26 cellular contexts compared by ENCODE assay signal in the genomic region with DNA sequence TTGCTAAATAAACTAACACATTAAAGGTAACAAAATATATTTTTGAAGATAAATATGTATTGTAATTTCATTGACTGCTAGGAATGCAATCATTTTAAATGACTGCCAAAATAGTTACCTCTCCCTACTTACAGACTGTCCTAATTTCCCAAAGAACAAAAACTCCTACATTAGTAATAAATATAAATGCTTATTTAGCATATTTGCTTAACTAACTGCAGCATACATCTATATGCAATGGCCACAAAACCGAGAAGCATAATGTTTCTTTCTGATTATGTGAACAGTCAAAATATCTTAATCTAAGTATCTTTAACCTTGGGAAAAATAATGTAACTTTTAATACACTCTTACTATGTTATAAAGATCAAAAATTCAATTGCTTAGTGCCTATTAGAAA.
"Had no signal": no experiment of that assay in that cellular context is flagged by ENCODE, and none has a peak within 500 bp of the region (broad histone marks: within the 10 kb centered on the region; RNA-seq: fewer than 3 reads in every experiment).

No MANE protein-coding gene starts in this region.

- DNase-seq: stimulated activated CD4-positive, alpha-beta T cell treated with anti-CD3 and anti-CD28 coated beads, Interleukin-2, amount 100 ng/mL, for 48 hours; stimulated activated CD4-positive, alpha-beta T cell treated with anti-CD3 and anti-CD28 coated beads, Interleukin-4, amount 100 ng/mL, for 1 hour; stimulated activated CD4-positive, alpha-beta T cell treated with anti-CD3 and anti-CD28 coated beads, Interleukin-4, amount 100 ng/mL, for 24 hours; stimulated activated CD4-positive, alpha-beta T cell treated with anti-CD3 and anti-CD28 coated beads, Interleukin-4, amount 100 ng/mL, for 4 hours; stimulated activated CD8-positive, alpha-beta memory T cell treated with anti-CD3 and anti-CD28 coated beads, Interleukin-4, amount 100 ng/mL, for 48 hours; stimulated activated naive B cell treated with anti-CD40 and anti-IgM and Interleukin-4, amounts not matched to agents 10 μg/mL and 1 μg/mL and 100 μg/mL, for 72 hours; stimulated activated naive CD4-positive, alpha-beta T cell; stimulated activated naive CD4-positive, alpha-beta T cell treated with Interleukin-2 at 50 U/mL for 16 hours; stimulated activated naive CD8-positive, alpha-beta T cell treated with anti-CD3 and anti-CD28 coated beads, Interleukin-15, amount 100 ng/mL, for 72 hours; stimulated activated naive CD8-positive, alpha-beta T cell treated with anti-CD3 and anti-CD28 coated beads, Interleukin-15, Interleukin-2, amounts not matched to agents 100 U/mL and 50 U/mL, for 24 hours; substantia nigra; testis; thyroid gland; tibial artery; transverse colon; trophoblast cell; upper lobe of left lung; upper lobe of right lung; uterus had no signal

- H3K4me3 ChIP-seq: suprapubic skin, testis, thoracic aorta, thyroid gland, tibial artery, tibial nerve, transverse colon, upper lobe of left lung, upper lobe of right lung, uterus, vagina had no signal

- ATAC-seq: stimulated activated effector memory CD8-positive, alpha-beta T cell treated with anti-CD3 and anti-CD28 coated beads, Interleukin-12 subunit alpha, Interleukin-12 subunit beta, amount 100 ng/mL, for 72 hours; stimulated activated memory B cell treated with anti-CD40 and anti-IgM and Interleukin-4, amounts not matched to agents 10 μg/mL and 1 μg/mL and 100 μg/mL, for 72 hours; stimulated activated naive B cell treated with anti-CD40 and anti-IgM and Interleukin-4, amounts not matched to agents 10 μg/mL and 1 μg/mL and 100 μg/mL, for 72 hours; stimulated activated naive CD8-positive, alpha-beta T cell treated with anti-CD3 and anti-CD28 coated beads, Interleukin-15, amount 100 ng/mL, for 72 hours; stimulated activated naive CD8-positive, alpha-beta T cell treated with anti-CD3 and anti-CD28 coated beads, Interleukin-15, Interleukin-2, amounts not matched to agents 100 U/mL and 50 U/mL, for 24 hours; upper lobe of right lung had no signal

- H3K27me3 ChIP-seq: suprapubic skin, testis, thyroid gland, tibial artery, tibial nerve, transverse colon, upper lobe of left lung, upper lobe of right lung, uterus, vagina had no signal

- H3K9me3 ChIP-seq: suprapubic skin, testis, thoracic aorta, thyroid gland, tibial artery, tibial nerve, transverse colon, upper lobe of left lung, upper lobe of right lung, uterus, vagina had no signal

- H3K27ac ChIP-seq: suprapubic skin, testis, thoracic aorta, thyroid gland, tibial artery, tibial nerve, transverse colon, upper lobe of left lung, upper lobe of right lung, uterus, vagina had no signal

- H3K36me3 ChIP-seq: suprapubic skin, thoracic aorta, thyroid gland, tibial artery, transverse colon, upper lobe of left lung, upper lobe of right lung, uterus, vagina had no signal

- FAIRE-seq: urothelium cell line had no signal

- H3K4me1 ChIP-seq: suprapubic skin, testis, thyroid gland, tibial artery, tibial nerve, transverse colon, upper lobe of left lung, upper lobe of right lung, uterus, vagina had no signal
